Comparison of ENCODE assay signal across 1 cellular context in the genomic region with DNA sequence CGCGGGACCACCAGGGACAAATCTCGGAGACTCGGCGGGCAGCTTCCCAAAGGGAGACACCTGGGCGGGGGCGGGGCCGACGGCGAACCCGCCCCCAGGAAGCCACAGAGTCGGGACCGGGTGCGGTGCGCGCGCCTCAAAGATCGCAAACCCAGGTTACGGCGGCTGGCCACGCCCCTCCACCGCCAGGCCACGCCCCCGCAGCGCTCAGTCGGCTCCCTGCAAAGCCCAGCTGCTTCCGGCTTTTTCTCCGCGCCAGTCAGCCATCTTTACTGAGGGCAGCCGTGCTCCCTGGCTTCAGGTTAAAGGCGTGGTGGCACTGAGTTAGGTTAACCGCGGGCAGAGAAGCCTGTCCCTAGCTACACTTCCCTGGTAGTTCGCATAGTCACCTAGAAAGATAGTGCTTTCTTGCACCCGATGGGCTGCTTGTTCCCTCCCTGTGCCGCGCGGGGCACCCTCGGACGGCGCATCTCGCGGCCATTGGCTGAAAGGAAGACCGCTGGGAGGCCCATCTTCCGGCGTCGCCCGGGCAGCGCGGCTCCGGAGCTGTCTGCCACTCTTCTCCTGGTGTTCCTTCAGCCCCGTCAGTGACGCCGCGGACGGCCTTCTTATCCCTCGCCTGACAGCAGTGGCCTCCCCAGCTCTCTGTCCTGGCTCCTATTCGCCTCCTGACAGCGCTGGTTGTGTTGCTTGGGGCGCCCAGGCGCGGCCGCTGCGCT.
TF ChIP-seq lines count a peak whose summit lies in the region.

A gene with protein sequence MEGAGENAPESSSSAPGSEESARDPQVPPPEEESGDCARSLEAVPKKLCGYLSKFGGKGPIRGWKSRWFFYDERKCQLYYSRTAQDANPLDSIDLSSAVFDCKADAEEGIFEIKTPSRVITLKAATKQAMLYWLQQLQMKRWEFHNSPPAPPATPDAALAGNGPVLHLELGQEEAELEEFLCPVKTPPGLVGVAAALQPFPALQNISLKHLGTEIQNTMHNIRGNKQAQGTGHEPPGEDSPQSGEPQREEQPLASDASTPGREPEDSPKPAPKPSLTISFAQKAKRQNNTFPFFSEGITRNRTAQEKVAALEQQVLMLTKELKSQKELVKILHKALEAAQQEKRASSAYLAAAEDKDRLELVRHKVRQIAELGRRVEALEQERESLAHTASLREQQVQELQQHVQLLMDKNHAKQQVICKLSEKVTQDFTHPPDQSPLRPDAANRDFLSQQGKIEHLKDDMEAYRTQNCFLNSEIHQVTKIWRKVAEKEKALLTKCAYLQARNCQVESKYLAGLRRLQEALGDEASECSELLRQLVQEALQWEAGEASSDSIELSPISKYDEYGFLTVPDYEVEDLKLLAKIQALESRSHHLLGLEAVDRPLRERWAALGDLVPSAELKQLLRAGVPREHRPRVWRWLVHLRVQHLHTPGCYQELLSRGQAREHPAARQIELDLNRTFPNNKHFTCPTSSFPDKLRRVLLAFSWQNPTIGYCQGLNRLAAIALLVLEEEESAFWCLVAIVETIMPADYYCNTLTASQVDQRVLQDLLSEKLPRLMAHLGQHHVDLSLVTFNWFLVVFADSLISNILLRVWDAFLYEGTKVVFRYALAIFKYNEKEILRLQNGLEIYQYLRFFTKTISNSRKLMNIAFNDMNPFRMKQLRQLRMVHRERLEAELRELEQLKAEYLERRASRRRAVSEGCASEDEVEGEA (minus strand): TSS at position 72 of the 719 bp plus-strand sequence. CDS start 108 bp downstream, outside the sequence.

TF ChIP-seq in WTC11, 78 proteins besides CTCF, POLR2A, EP300 and RAD21 (continued from another document):
- TF ChIP-seq, protein P1, sequence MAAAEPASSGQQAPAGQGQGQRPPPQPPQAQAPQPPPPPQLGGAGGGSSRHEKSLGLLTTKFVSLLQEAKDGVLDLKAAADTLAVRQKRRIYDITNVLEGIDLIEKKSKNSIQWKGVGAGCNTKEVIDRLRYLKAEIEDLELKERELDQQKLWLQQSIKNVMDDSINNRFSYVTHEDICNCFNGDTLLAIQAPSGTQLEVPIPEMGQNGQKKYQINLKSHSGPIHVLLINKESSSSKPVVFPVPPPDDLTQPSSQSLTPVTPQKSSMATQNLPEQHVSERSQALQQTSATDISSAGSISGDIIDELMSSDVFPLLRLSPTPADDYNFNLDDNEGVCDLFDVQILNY (CRISPR knock-in tag; IDR thresholded peaks at IDR 0.05): peak; percentile 39; the same call in 1 of the 2 replicates
- TF ChIP-seq, protein P2, sequence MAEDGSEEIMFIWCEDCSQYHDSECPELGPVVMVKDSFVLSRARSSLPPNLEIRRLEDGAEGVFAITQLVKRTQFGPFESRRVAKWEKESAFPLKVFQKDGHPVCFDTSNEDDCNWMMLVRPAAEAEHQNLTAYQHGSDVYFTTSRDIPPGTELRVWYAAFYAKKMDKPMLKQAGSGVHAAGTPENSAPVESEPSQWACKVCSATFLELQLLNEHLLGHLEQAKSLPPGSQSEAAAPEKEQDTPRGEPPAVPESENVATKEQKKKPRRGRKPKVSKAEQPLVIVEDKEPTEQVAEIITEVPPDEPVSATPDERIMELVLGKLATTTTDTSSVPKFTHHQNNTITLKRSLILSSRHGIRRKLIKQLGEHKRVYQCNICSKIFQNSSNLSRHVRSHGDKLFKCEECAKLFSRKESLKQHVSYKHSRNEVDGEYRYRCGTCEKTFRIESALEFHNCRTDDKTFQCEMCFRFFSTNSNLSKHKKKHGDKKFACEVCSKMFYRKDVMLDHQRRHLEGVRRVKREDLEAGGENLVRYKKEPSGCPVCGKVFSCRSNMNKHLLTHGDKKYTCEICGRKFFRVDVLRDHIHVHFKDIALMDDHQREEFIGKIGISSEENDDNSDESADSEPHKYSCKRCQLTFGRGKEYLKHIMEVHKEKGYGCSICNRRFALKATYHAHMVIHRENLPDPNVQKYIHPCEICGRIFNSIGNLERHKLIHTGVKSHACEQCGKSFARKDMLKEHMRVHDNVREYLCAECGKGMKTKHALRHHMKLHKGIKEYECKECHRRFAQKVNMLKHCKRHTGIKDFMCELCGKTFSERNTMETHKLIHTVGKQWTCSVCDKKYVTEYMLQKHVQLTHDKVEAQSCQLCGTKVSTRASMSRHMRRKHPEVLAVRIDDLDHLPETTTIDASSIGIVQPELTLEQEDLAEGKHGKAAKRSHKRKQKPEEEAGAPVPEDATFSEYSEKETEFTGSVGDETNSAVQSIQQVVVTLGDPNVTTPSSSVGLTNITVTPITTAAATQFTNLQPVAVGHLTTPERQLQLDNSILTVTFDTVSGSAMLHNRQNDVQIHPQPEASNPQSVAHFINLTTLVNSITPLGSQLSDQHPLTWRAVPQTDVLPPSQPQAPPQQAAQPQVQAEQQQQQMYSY (CRISPR knock-in tag; IDR thresholded peaks at IDR 0.05): peak; percentile 84
- no peak for TF ChIP-seq ZNF263 (CRISPR knock-in tag; IDR thresholded peaks at IDR 0.05; ENCODE audit: low read depth)
- peak; percentile 48 for TF ChIP-seq GABPB1 (CRISPR knock-in tag; IDR thresholded peaks at IDR 0.05)
- TF ChIP-seq, protein P3, sequence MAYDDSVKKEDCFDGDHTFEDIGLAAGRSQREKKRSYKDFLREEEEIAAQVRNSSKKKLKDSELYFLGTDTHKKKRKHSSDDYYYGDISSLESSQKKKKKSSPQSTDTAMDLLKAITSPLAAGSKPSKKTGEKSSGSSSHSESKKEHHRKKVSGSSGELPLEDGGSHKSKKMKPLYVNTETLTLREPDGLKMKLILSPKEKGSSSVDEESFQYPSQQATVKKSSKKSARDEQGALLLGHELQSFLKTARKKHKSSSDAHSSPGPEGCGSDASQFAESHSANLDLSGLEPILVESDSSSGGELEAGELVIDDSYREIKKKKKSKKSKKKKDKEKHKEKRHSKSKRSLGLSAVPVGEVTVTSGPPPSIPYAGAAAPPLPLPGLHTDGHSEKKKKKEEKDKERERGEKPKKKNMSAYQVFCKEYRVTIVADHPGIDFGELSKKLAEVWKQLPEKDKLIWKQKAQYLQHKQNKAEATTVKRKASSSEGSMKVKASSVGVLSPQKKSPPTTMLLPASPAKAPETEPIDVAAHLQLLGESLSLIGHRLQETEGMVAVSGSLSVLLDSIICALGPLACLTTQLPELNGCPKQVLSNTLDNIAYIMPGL (CRISPR knock-in tag; IDR thresholded peaks at IDR 0.05): peak; percentile 39; the same call in 1 of the 2 replicates
- TF ChIP-seq OVOL2 (CRISPR knock-in tag; IDR thresholded peaks at IDR 0.05; ENCODE audit: borderline replicate concordance): no peak
- TF ChIP-seq, protein P4, sequence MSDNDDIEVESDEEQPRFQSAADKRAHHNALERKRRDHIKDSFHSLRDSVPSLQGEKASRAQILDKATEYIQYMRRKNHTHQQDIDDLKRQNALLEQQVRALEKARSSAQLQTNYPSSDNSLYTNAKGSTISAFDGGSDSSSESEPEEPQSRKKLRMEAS (CRISPR knock-in tag; IDR thresholded peaks at IDR 0.05): peak; percentile 55; the same call in 1 of the 2 replicates
- peak; percentile 26; the same call in 1 of the 2 replicates for TF ChIP-seq CREM (CRISPR knock-in tag; IDR thresholded peaks at IDR 0.05)
- peak; percentile 70 for TF ChIP-seq NFYB (CRISPR knock-in tag; conservative IDR thresholded peaks at IDR 0.05; ENCODE audit: low read depth)
- TF ChIP-seq SP1 (CRISPR knock-in tag; conservative IDR thresholded peaks at IDR 0.05): peak; percentile 80
